ENCODE assay signal across 9 cellular contexts in the genomic region with DNA sequence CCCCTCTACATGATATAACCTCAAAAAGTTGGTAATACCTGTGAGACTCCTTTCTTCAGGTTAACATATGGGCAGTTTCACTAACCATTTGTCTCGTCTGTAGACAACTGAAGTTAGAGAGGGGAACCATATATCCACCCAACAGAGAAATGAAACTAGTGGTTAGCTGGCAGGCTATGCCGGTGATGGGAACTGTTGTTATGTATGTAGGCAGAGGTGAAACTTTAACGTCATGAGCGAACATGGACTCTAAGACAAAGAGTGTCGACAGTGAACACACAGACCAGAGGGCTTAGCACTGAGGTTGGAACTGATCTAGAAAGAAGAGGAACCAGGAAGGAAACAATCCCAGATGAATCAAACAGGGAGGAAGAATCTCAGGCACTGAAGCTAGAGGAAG.
DNase-seq lines count a peak whose midpoint lies in the region; ATAC-seq and TF ChIP-seq lines count a peak whose summit lies in the region.
"Had no signal": no experiment of that assay in that cellular context is flagged by ENCODE, and none has a peak within 500 bp of the region (broad histone marks: within the 10 kb centered on the region; RNA-seq: fewer than 3 reads in every experiment).

No MANE protein-coding gene starts in this region.

- H3K4me1 ChIP-seq in left ventricle myocardium inferior (peaks cover 41% of the 10 kb centered on the region), mammary epithelial cell (ENCODE audit: insufficient read depth, low read length) (no peaks in the 10 kb centered on the region)

- H3K9me3 ChIP-seq in left ventricle myocardium inferior (replicated peaks), result no peaks in the 10 kb centered on the region
- H3K9me3 ChIP-seq in mammary epithelial cell (replicated peaks; ENCODE audit: insufficient read depth, low read length), result peaks cover 2% of the 10 kb centered on the region

- intact Hi-C loops in left cardiac atrium (cut with DNase I) (no loop called here), left ventricle myocardium inferior (cut with micrococcal nuclease) (no loop called here), mammary epithelial cell (cut with micrococcal nuclease) (no loop called here)

- dilution Hi-C loops in mammary epithelial cell (cut with HindIII; ENCODE audit: low sequenced_read_pairs), result no loop called here

- no peak overlapping the region for H3K4me3 ChIP-seq in left ventricle myocardium inferior
- no peak overlapping the region for H3K4me3 ChIP-seq in mammary epithelial cell (replicated peaks in 1 of 3; ENCODE audit: insufficient read depth in 1 of 3, low read depth in 2 of 3, low read length in 3 of 3)
- no peak overlapping the region for H3K4me3 ChIP-seq in brain microvascular endothelial cell (ENCODE audit: low read depth, low read length)

- in situ Hi-C loops in mammary epithelial cell (cut with MboI; ENCODE audit: low sequenced_read_pairs in 2 of 2), result no loop called here
- in situ Hi-C loops in brain microvascular endothelial cell (cut with HindIII; ENCODE audit: low pct_ligation_motif_present, low sequenced_read_pairs), result no loop called here

- H3K9me3 Mint-ChIP-seq in stimulated activated naive CD8-positive, alpha-beta T cell treated with anti-CD3 and anti-CD28 coated beads, Interleukin-15, Interleukin-2, amounts not matched to agents 100 ng/mL and 50 ng/mL, for 24 hours, result peaks cover 3% of the 10 kb centered on the region

- no peak overlapping the region for H3K9ac ChIP-seq in mammary epithelial cell (ENCODE audit: insufficient read depth, low read length)

- TF ChIP-seq CTCF in left ventricle myocardium inferior (IDR thresholded peaks at IDR 0.05; ENCODE audit: borderline replicate concordance), result no peak
- TF ChIP-seq CTCF in mammary epithelial cell (conservative IDR thresholded peaks at IDR 0.05 in 1 of 2, IDR thresholded peaks at IDR 0.05 in 1 of 2; ENCODE audit: extremely low read depth in 1 of 2, insufficient read depth in 1 of 2, low read depth in 1 of 2, low read length in 2 of 2), result no peak
- no peak for TF ChIP-seq CTCF in brain microvascular endothelial cell (IDR thresholded peaks at IDR 0.05; ENCODE audit: low read depth, low read length, missing control alignments)

- ATAC-seq in left cardiac atrium, result peak; percentile 53 to 61
- peak; percentile 89 for ATAC-seq in HG02938 (IDR thresholded peaks at IDR 0.05; ENCODE audit: unreplicated experiment)

- H3K36me3 Mint-ChIP-seq in stimulated activated naive CD8-positive, alpha-beta T cell treated with anti-CD3 and anti-CD28 coated beads, Interleukin-15, Interleukin-2, amounts not matched to agents 100 ng/mL and 50 ng/mL, for 24 hours (ENCODE audit: low read depth), result peaks cover 79% of the 10 kb centered on the region

- peak overlapping the region; percentile 66 for H3K4me3 Mint-ChIP-seq in stimulated activated naive CD8-positive, alpha-beta T cell treated with anti-CD3 and anti-CD28 coated beads, Interleukin-15, Interleukin-2, amounts not matched to agents 100 ng/mL and 50 ng/mL, for 24 hours

- H3K36me3 ChIP-seq in left ventricle myocardium inferior, result no peaks in the 10 kb centered on the region
- no peaks in the 10 kb centered on the region for H3K36me3 ChIP-seq in mammary epithelial cell (ENCODE audit: insufficient read depth, low read length)
- no peaks in the 10 kb centered on the region for H3K36me3 ChIP-seq in brain microvascular endothelial cell (replicated peaks)

- DNase-seq in left cardiac atrium, result no peak
- DNase-seq in left ventricle myocardium inferior, result no peak
- peak; percentile 78 for DNase-seq in SIG-M5 treated with dmso at 0.1 percent for 504 hours (lab: John Stamatoyannopoulos, UW; ENCODE audit: unreplicated experiment)
- no peak for DNase-seq in mammary epithelial cell
- DNase-seq in brain microvascular endothelial cell, result no peak
- no peak for DNase-seq in KG1 (lab: John Stamatoyannopoulos, UW)
- DNase-seq: NCI-H510A had no signal

- H3K27me3 ChIP-seq in left ventricle myocardium inferior (ENCODE audit: low read depth) (no peaks in the 10 kb centered on the region), mammary epithelial cell (ENCODE audit: insufficient read depth, low read length) (no peaks in the 10 kb centered on the region), brain microvascular endothelial cell (replicated peaks) (no peaks in the 10 kb centered on the region)

- no peak overlapping the region for H3K27ac ChIP-seq in left ventricle myocardium inferior (replicated peaks)
- no peak overlapping the region for H3K27ac ChIP-seq in mammary epithelial cell (ENCODE audit: insufficient read depth, low read depth, low read length)
- no peak overlapping the region for H3K27ac ChIP-seq in brain microvascular endothelial cell

- H2AFZ ChIP-seq in mammary epithelial cell (ENCODE audit: low read depth, low read length), result no peak overlapping the region

- peaks cover 88% of the 10 kb centered on the region for H3K4me1 Mint-ChIP-seq in stimulated activated naive CD8-positive, alpha-beta T cell treated with anti-CD3 and anti-CD28 coated beads, Interleukin-15, Interleukin-2, amounts not matched to agents 100 ng/mL and 50 ng/mL, for 24 hours (ENCODE audit: low read depth)

- CTCF ChIA-PET in mammary epithelial cell (lab: Charles Lee; ENCODE audit: low non-redundant PET), result no interaction called here

- peak overlapping the region; percentile 96 for H3K27ac Mint-ChIP-seq in stimulated activated naive CD8-positive, alpha-beta T cell treated with anti-CD3 and anti-CD28 coated beads, Interleukin-15, Interleukin-2, amounts not matched to agents 100 ng/mL and 50 ng/mL, for 24 hours

- H3K79me2 ChIP-seq in mammary epithelial cell (ENCODE audit: insufficient read depth, low read length), result no peaks in the 10 kb centered on the region

- H4K20me1 ChIP-seq in mammary epithelial cell (ENCODE audit: insufficient read depth, low read length), result no peaks in the 10 kb centered on the region

- WGBS in mammary epithelial cell (ENCODE audit: low coverage, missing lambda C conversion rate), result 86% methylated on average over 5 of the region's 5 CpGs

- no peak overlapping the region for H3K4me2 ChIP-seq in mammary epithelial cell (ENCODE audit: insufficient read depth, low read depth, low read length)

- no TSS peak for BruUV-seq in mammary epithelial cell (replicated peaks; lab: Mats Ljungman, UMichigan)

- no peaks in the 10 kb centered on the region for H3K27me3 Mint-ChIP-seq in stimulated activated naive CD8-positive, alpha-beta T cell treated with anti-CD3 and anti-CD28 coated beads, Interleukin-15, Interleukin-2, amounts not matched to agents 100 ng/mL and 50 ng/mL, for 24 hours
